Comparison of ENCODE assay signal across 1 cellular context in genomic region chr6:124055986-124056385, GRCh38.
TF ChIP-seq lines count a peak whose summit lies in the region.

No MANE protein-coding gene starts in this region.

TF ChIP-seq in HEK293, 187 proteins besides CTCF, POLR2A, EP300 and RAD21 (continued from another document):
- TF ChIP-seq, protein P1, sequence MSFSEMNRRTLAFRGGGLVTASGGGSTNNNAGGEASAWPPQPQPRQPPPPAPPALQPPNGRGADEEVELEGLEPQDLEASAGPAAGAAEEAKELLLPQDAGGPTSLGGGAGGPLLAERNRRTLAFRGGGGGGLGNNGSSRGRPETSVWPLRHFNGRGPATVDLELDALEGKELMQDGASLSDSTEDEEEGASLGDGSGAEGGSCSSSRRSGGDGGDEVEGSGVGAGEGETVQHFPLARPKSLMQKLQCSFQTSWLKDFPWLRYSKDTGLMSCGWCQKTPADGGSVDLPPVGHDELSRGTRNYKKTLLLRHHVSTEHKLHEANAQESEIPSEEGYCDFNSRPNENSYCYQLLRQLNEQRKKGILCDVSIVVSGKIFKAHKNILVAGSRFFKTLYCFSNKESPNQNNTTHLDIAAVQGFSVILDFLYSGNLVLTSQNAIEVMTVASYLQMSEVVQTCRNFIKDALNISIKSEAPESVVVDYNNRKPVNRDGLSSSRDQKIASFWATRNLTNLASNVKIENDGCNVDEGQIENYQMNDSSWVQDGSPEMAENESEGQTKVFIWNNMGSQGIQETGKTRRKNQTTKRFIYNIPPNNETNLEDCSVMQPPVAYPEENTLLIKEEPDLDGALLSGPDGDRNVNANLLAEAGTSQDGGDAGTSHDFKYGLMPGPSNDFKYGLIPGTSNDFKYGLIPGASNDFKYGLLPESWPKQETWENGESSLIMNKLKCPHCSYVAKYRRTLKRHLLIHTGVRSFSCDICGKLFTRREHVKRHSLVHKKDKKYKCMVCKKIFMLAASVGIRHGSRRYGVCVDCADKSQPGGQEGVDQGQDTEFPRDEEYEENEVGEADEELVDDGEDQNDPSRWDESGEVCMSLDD (tag by site-specific recombination; IDR thresholded peaks at IDR 0.05), result no peak
- TF ChIP-seq, protein P2, sequence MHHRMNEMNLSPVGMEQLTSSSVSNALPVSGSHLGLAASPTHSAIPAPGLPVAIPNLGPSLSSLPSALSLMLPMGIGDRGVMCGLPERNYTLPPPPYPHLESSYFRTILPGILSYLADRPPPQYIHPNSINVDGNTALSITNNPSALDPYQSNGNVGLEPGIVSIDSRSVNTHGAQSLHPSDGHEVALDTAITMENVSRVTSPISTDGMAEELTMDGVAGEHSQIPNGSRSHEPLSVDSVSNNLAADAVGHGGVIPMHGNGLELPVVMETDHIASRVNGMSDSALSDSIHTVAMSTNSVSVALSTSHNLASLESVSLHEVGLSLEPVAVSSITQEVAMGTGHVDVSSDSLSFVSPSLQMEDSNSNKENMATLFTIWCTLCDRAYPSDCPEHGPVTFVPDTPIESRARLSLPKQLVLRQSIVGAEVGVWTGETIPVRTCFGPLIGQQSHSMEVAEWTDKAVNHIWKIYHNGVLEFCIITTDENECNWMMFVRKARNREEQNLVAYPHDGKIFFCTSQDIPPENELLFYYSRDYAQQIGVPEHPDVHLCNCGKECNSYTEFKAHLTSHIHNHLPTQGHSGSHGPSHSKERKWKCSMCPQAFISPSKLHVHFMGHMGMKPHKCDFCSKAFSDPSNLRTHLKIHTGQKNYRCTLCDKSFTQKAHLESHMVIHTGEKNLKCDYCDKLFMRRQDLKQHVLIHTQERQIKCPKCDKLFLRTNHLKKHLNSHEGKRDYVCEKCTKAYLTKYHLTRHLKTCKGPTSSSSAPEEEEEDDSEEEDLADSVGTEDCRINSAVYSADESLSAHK (tag by site-specific recombination; IDR thresholded peaks at IDR 0.05), result peak; percentile 94
- no peak for TF ChIP-seq ZNF223 (tag by site-specific recombination; IDR thresholded peaks at IDR 0.05)
- no peak for TF ChIP-seq ZNF24 (tag by site-specific recombination; IDR thresholded peaks at IDR 0.05)
- TF ChIP-seq ZNF214 (tag by site-specific recombination; IDR thresholded peaks at IDR 0.05; ENCODE audit: borderline replicate concordance), result no peak
- no peak for TF ChIP-seq ZNF155 (tag by site-specific recombination; IDR thresholded peaks at IDR 0.05)
- TF ChIP-seq ZBTB44 (tag by site-specific recombination; IDR thresholded peaks at IDR 0.05), result peak; percentile 16; the same call in 1 of the 2 replicates
- TF ChIP-seq ZBTB1 (tag by site-specific recombination; IDR thresholded peaks at IDR 0.05), result no peak
- no peak for TF ChIP-seq ZNF211 (tag by site-specific recombination; IDR thresholded peaks at IDR 0.05; ENCODE audit: low read depth)
- TF ChIP-seq ZNF169 (tag by site-specific recombination; IDR thresholded peaks at IDR 0.05), result no peak
- 0 out of 2 replicates have a peak, but pooled peaks have one; percentile 22 for TF ChIP-seq FEZF1 (tag by site-specific recombination; IDR thresholded peaks at IDR 0.05)
- TF ChIP-seq ZNF350 (tag by site-specific recombination; IDR thresholded peaks at IDR 0.05), result no peak
- TF ChIP-seq ZBTB17 (tag by site-specific recombination; IDR thresholded peaks at IDR 0.05), result peak; percentile 54; the same call in 1 of the 2 replicates
- TF ChIP-seq ZSCAN5A (tag by site-specific recombination; IDR thresholded peaks at IDR 0.05), result no peak
- TF ChIP-seq, protein P3, sequence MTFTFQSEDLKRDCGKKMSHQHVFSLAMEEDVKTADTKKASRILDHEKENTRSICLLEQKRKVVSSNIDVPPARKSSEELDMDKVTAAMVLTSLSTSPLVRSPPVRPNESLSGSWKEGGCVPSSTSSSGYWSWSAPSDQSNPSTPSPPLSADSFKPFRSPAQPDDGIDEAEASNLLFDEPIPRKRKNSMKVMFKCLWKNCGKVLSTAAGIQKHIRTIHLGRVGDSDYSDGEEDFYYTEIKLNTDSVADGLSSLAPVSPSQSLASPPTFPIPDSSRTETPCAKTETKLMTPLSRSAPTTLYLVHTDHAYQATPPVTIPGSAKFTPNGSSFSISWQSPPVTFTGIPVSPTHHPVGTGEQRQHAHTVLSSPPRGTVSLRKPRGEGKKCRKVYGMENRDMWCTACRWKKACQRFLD (tag by site-specific recombination; IDR thresholded peaks at IDR 0.05), result no peak
- TF ChIP-seq YY1 (tag by site-specific recombination; IDR thresholded peaks at IDR 0.05), result no peak
- TF ChIP-seq, protein P4, sequence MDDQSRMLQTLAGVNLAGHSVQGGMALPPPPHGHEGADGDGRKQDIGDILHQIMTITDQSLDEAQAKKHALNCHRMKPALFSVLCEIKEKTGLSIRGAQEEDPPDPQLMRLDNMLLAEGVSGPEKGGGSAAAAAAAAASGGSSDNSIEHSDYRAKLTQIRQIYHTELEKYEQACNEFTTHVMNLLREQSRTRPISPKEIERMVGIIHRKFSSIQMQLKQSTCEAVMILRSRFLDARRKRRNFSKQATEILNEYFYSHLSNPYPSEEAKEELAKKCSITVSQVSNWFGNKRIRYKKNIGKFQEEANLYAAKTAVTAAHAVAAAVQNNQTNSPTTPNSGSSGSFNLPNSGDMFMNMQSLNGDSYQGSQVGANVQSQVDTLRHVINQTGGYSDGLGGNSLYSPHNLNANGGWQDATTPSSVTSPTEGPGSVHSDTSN (CRISPR knock-in tag; IDR thresholded peaks at IDR 0.05), result no peak
- no peak for TF ChIP-seq ZBTB21 (tag by site-specific recombination; IDR thresholded peaks at IDR 0.05)
- no peak for TF ChIP-seq ZNF302 (tag by site-specific recombination; IDR thresholded peaks at IDR 0.05; ENCODE audit: low read depth)
- TF ChIP-seq PRDM6 (tag by site-specific recombination; IDR thresholded peaks at IDR 0.05), result peak; percentile 66
- TF ChIP-seq ZNF600 (tag by site-specific recombination; IDR thresholded peaks at IDR 0.05), result no peak
- no peak for TF ChIP-seq ZNF274 (IDR thresholded peaks at IDR 0.05; ENCODE audit: low read length)
- no peak for TF ChIP-seq ZNF274 (tag by site-specific recombination; IDR thresholded peaks at IDR 0.05; ENCODE audit: borderline replicate concordance)
- no peak for TF ChIP-seq IKZF3 (tag by site-specific recombination; IDR thresholded peaks at IDR 0.05)
- no peak for TF ChIP-seq HOXC10 (CRISPR knock-in tag; IDR thresholded peaks at IDR 0.05)
- TF ChIP-seq ZNF416 (tag by site-specific recombination; IDR thresholded peaks at IDR 0.05), result no peak
- TF ChIP-seq, protein P5, sequence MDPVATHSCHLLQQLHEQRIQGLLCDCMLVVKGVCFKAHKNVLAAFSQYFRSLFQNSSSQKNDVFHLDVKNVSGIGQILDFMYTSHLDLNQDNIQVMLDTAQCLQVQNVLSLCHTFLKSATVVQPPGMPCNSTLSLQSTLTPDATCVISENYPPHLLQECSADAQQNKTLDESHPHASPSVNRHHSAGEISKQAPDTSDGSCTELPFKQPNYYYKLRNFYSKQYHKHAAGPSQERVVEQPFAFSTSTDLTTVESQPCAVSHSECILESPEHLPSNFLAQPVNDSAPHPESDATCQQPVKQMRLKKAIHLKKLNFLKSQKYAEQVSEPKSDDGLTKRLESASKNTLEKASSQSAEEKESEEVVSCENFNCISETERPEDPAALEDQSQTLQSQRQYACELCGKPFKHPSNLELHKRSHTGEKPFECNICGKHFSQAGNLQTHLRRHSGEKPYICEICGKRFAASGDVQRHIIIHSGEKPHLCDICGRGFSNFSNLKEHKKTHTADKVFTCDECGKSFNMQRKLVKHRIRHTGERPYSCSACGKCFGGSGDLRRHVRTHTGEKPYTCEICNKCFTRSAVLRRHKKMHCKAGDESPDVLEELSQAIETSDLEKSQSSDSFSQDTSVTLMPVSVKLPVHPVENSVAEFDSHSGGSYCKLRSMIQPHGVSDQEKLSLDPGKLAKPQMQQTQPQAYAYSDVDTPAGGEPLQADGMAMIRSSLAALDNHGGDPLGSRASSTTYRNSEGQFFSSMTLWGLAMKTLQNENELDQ (tag by site-specific recombination; IDR thresholded peaks at IDR 0.05; ENCODE audit: low read depth), result no peak
- TF ChIP-seq, protein P6, sequence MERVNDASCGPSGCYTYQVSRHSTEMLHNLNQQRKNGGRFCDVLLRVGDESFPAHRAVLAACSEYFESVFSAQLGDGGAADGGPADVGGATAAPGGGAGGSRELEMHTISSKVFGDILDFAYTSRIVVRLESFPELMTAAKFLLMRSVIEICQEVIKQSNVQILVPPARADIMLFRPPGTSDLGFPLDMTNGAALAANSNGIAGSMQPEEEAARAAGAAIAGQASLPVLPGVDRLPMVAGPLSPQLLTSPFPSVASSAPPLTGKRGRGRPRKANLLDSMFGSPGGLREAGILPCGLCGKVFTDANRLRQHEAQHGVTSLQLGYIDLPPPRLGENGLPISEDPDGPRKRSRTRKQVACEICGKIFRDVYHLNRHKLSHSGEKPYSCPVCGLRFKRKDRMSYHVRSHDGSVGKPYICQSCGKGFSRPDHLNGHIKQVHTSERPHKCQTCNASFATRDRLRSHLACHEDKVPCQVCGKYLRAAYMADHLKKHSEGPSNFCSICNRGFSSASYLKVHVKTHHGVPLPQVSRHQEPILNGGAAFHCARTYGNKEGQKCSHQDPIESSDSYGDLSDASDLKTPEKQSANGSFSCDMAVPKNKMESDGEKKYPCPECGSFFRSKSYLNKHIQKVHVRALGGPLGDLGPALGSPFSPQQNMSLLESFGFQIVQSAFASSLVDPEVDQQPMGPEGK (tag by site-specific recombination; IDR thresholded peaks at IDR 0.05), result no peak
- no peak for TF ChIP-seq ZNF221 (tag by site-specific recombination; IDR thresholded peaks at IDR 0.05; ENCODE audit: borderline replicate concordance)
- no peak for TF ChIP-seq KLF8 (tag by site-specific recombination; IDR thresholded peaks at IDR 0.05)
- no peak for TF ChIP-seq ZNF174 (tag by site-specific recombination; IDR thresholded peaks at IDR 0.05)
- TF ChIP-seq ZFP37 (tag by site-specific recombination; IDR thresholded peaks at IDR 0.05), result no peak
- no peak for TF ChIP-seq ZNF146 (tag by site-specific recombination; IDR thresholded peaks at IDR 0.05)
- no peak for TF ChIP-seq ZNF175 (tag by site-specific recombination; IDR thresholded peaks at IDR 0.05)
- no peak for TF ChIP-seq YY2 (tag by site-specific recombination; IDR thresholded peaks at IDR 0.05)
- no peak for TF ChIP-seq ZNF658 (tag by site-specific recombination; IDR thresholded peaks at IDR 0.05)
- no peak for TF ChIP-seq ZNF791 (tag by site-specific recombination; IDR thresholded peaks at IDR 0.05)
